In genomic region chr18:26792661-26793060, GRCh38 we compare ENCODE assay signal across 25 cellular contexts.
DNase-seq lines count a peak whose midpoint lies in the region; ATAC-seq and TF ChIP-seq lines count a peak whose summit lies in the region.
"Had no signal": no experiment of that assay in that cellular context is flagged by ENCODE, and none has a peak within 500 bp of the region (broad histone marks: within the 10 kb centered on the region; RNA-seq: fewer than 3 reads in every experiment).

No MANE protein-coding gene starts in this region.

- H3K36me3 ChIP-seq in SK-N-SH (replicated peaks in 1 of 2; ENCODE audit: control insufficient read depth in 1 of 2, insufficient read depth in 2 of 2, low read length in 1 of 2) = no peaks in the 10 kb centered on the region
- no peaks in the 10 kb centered on the region for H3K36me3 ChIP-seq in body of pancreas (replicated peaks in 1 of 2; ENCODE audit: insufficient read depth in 1 of 2, low read depth in 2 of 2)
- no peaks in the 10 kb centered on the region for H3K36me3 ChIP-seq in smooth muscle cell (ENCODE audit: low read depth)
- H3K36me3 ChIP-seq: pancreas had no signal

- no peak for TF ChIP-seq CTCF in SK-N-SH (IDR thresholded peaks at IDR 0.05)
- no peak for TF ChIP-seq CTCF in body of pancreas (IDR thresholded peaks at IDR 0.05)
- TF ChIP-seq CTCF in smooth muscle cell (IDR thresholded peaks at IDR 0.05; ENCODE audit: borderline replicate concordance, insufficient read depth, poor library complexity, severe bottlenecking) = no peak

- H3K27me3 ChIP-seq in SK-N-SH (ENCODE audit: insufficient read depth) = no peaks in the 10 kb centered on the region
- H3K27me3 ChIP-seq in body of pancreas = no peaks in the 10 kb centered on the region
- no peaks in the 10 kb centered on the region for H3K27me3 ChIP-seq in smooth muscle cell (ENCODE audit: low read depth)
- H3K27me3 ChIP-seq: pancreas had no signal

- TF ChIP-seq POLR2A in body of pancreas (IDR thresholded peaks at IDR 0.05) = no peak

- ATAC-seq in SK-N-SH treated with all-trans-retinoic acid at 6 μM for 48 hours (no peak), body of pancreas (no peak), GM19455 (IDR thresholded peaks at IDR 0.05; ENCODE audit: unreplicated experiment) (no peak)
- ATAC-seq: activated CD8-positive, alpha-beta T cell treated with anti-CD3 and anti-CD28 coated beads for 36 hours; K562; pancreas; right cardiac atrium; stimulated activated effector memory CD8-positive, alpha-beta T cell treated with anti-CD3 and anti-CD28 coated beads, Interleukin-12 subunit alpha, Interleukin-12 subunit beta, amount 100 ng/mL, for 72 hours; T-helper 17 cell had no signal

- CTCF ChIA-PET in SK-N-SH (lab: Yijun Ruan, JAX) = no interaction called here

- H3K4me3 ChIP-seq in SK-N-SH (ENCODE audit: low read depth in 2 of 2, low read length in 1 of 2) (no peak overlapping the region), body of pancreas (no peak overlapping the region), smooth muscle cell (no peak overlapping the region)
- H3K4me3 ChIP-seq: K562, lung, pancreas, SK-N-MC had no signal

- no peaks in the 10 kb centered on the region for H3K9me2 ChIP-seq in SK-N-SH

- H3K4me1 ChIP-seq in SK-N-SH (ENCODE audit: control insufficient read depth in 1 of 2, insufficient read depth in 2 of 2, low read depth in 1 of 2, low read length in 1 of 2) (no peaks in the 10 kb centered on the region; a peak in 1 of 4 replicates), body of pancreas (no peaks in the 10 kb centered on the region), smooth muscle cell (ENCODE audit: low read depth) (no peaks in the 10 kb centered on the region)
- H3K4me1 ChIP-seq: pancreas had no signal

- DNase-seq in SK-N-SH (no peak), astrocyte of the hippocampus (ENCODE audit: low read depth, low spot score) (peak; percentile 89), iris pigment epithelial cell (ENCODE audit: low read depth) (peak; percentile 47), DMS79 (lab: John Stamatoyannopoulos, UW) (no peak), body of pancreas (no peak), smooth muscle cell (lab: John Stamatoyannopoulos, UW; ENCODE audit: unreplicated experiment) (no peak)
- DNase-seq: 8988T; activated CD4-positive, CD25-positive, alpha-beta regulatory T cell treated with anti-CD3 and anti-CD28 coated beads, Interleukin-2, amount 50 U/mL, for 72 hours; activated CD8-positive, alpha-beta T cell treated with anti-CD3 and anti-CD28 coated beads for 36 hours; activated effector memory CD4-positive, alpha-beta T cell treated with anti-CD3 and anti-CD28 coated beads, Interleukin-2, amount 50 U/mL, for 16 hours; activated naive CD8-positive, alpha-beta T cell treated with anti-CD3 and anti-CD28 coated beads for 36 hours; aorta; DMS53; NCI-H1417 treated with DMSO at 0.1 percent for 48 hours; NCI-H446 treated with DMSO at 0.1 percent for 48 hours; pancreas; right cardiac atrium; stimulated activated CD4-positive, alpha-beta T cell treated with anti-CD3 and anti-CD28 coated beads, Interleukin-4, amount 100 ng/mL, for 24 hours; T-helper 17 cell had no signal

- H3K79me2 ChIP-seq in SK-N-SH (ENCODE audit: insufficient read depth) = no peaks in the 10 kb centered on the region
- H3K79me2 ChIP-seq in smooth muscle cell (ENCODE audit: low read depth) = no peaks in the 10 kb centered on the region

- H3K9me3 ChIP-seq in SK-N-SH (no peaks in the 10 kb centered on the region), body of pancreas (no peaks in the 10 kb centered on the region), smooth muscle cell (replicated peaks; ENCODE audit: low read depth) (no peaks in the 10 kb centered on the region)
- H3K9me3 ChIP-seq: pancreas had no signal

- TF ChIP-seq EP300 in SK-N-SH (IDR thresholded peaks at IDR 0.05; ENCODE audit: borderline replicate concordance in 1 of 2, low read depth in 1 of 2, low read length in 1 of 2) = no peak

- H3K27ac ChIP-seq in SK-N-SH (ENCODE audit: low read depth in 2 of 2, low read length in 1 of 2) (no peak overlapping the region; a peak in 1 of 4 replicates), body of pancreas (no peak overlapping the region), smooth muscle cell (ENCODE audit: low read depth) (no peak overlapping the region)
- H3K27ac ChIP-seq: pancreas, SK-N-MC had no signal

- POLR2A ChIA-PET in SK-N-SH (lab: Yijun Ruan, JAX) = no interaction called here

- no peak overlapping the region for H2AFZ ChIP-seq in SK-N-SH (ENCODE audit: low read depth)
- no peak overlapping the region for H2AFZ ChIP-seq in smooth muscle cell (ENCODE audit: low read depth)

- H3F3A ChIP-seq in SK-N-SH (replicated peaks; ENCODE audit: insufficient read depth) (no peaks in the 10 kb centered on the region), smooth muscle cell (ENCODE audit: low read depth) (no peaks in the 10 kb centered on the region)

- WGBS in SK-N-SH (ENCODE audit: low lambda C conversion rate) = 45% methylated on average over 1 of the region's 1 CpG
- WGBS in body of pancreas, 2 donors = 92 to 94% methylated on average over 1 of the region's 1 CpG
- WGBS in smooth muscle cell (ENCODE audit: low lambda C conversion rate) = 91% methylated on average over 1 of the region's 1 CpG

- H3K9ac ChIP-seq in SK-N-SH (no peak overlapping the region), smooth muscle cell (ENCODE audit: low read depth) (no peak overlapping the region)

- no peaks in the 10 kb centered on the region for H4K20me1 ChIP-seq in SK-N-SH (ENCODE audit: insufficient read depth)
- H4K20me1 ChIP-seq in smooth muscle cell (ENCODE audit: low read depth) = no peaks in the 10 kb centered on the region

- H3K4me2 ChIP-seq in SK-N-SH = no peak overlapping the region
- no peak overlapping the region for H3K4me2 ChIP-seq in smooth muscle cell

- no peak for TF ChIP-seq RAD21 in SK-N-SH (IDR thresholded peaks at IDR 0.05; ENCODE audit: low read length)

- intact Hi-C loops in body of pancreas (cut with DNase I) = no loop called here

TF ChIP-seq in SK-N-SH treated with all-trans-retinoic acid at 6 μM for 48 hours, 23 proteins besides CTCF, POLR2A, EP300 and RAD21:
- TF ChIP-seq ISL1 (CRISPR knock-in tag; IDR thresholded peaks at IDR 0.05) (peak; percentile 17; the same call in 1 of the 2 replicates), ZNF8 (CRISPR knock-in tag; IDR thresholded peaks at IDR 0.05) (no peak)

TF ChIP-seq in SK-N-SH, 30 proteins besides CTCF, POLR2A, EP300 and RAD21:
- TF ChIP-seq TCF12 (IDR thresholded peaks at IDR 0.05) = no peak
- no peak for TF ChIP-seq FOXJ3 (CRISPR knock-in tag; IDR thresholded peaks at IDR 0.05)

Comparison
In these comparisons a context has a peak if more than half of its experiments do, and no peak if none do; other contexts are left out.
1. DNase-seq: peak in astrocyte of the hippocampus (single experiment) and iris pigment epithelial cell (single experiment); none in SK-N-SH (single experiment), DMS79 (single experiment), body of pancreas (0 of 4) and smooth muscle cell (single experiment).